In the genomic region with DNA sequence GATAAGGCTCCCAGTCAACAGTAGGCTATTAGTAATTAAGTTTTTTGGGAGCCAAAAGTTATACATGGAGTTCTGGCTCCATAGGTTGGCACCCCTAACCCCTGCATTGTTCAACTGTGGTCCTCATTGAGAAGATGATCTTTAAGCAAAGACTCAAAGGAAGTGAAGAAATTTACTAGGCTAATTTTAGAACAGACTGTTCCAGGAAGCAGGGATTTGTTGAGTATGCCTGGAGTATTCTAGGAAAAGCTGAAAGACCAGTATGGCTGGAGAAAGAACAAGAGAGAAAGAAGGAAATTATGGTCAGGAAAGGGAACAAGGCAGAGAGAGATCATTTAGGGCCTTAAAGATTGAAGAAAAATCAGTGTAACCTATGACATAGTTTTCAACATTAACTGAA, we compare ENCODE assay signal across 33 cellular contexts.
DNase-seq lines count a peak whose midpoint lies in the region; ATAC-seq, FAIRE-seq and TF ChIP-seq lines count a peak whose summit lies in the region.
"Had no signal": no experiment of that assay in that cellular context is flagged by ENCODE, and none has a peak within 500 bp of the region (broad histone marks: within the 10 kb centered on the region; RNA-seq: fewer than 3 reads in every experiment).

No MANE protein-coding gene starts in this region.

- no peaks in the 10 kb centered on the region for H3K9me3 Mint-ChIP-seq in endothelial cell (ENCODE audit: unreplicated experiment)
- H3K9me3 Mint-ChIP-seq: CD14-positive monocyte; stimulated activated naive B cell treated with anti-CD40 and anti-IgM and Interleukin-4, amounts not matched to agents 10 μg/mL and 1 μg/mL and 100 μg/mL, for 72 hours; T-helper 2 cell treated with Interferon-gamma antibody and Interleukin-4, amounts not matched to agents 5 μg/mL and 100 μg/mL, for 36 hours; type B pancreatic cell had no signal

- peak overlapping the region; percentile 80; the same call in 1 of the 2 replicates for H2BK120ac ChIP-seq in IMR-90 (ENCODE audit: low read depth, low read length)

- H3K36me3 ChIP-seq in ACC112 (ENCODE audit: insufficient read depth, low read length) (no peaks in the 10 kb centered on the region), IMR-90 (ENCODE audit: control insufficient read depth, insufficient read depth, low read length) (no peaks in the 10 kb centered on the region), keratinocyte (ENCODE audit: control insufficient read depth in 2 of 2, extremely low read depth in 1 of 2, insufficient read depth in 2 of 2, low read length in 2 of 2) (no peaks in the 10 kb centered on the region)
- H3K36me3 ChIP-seq: pancreas, WERI-Rb-1 had no signal

- no peak overlapping the region for H3K4me3 Mint-ChIP-seq in endothelial cell (ENCODE audit: unreplicated experiment)
- H3K4me3 Mint-ChIP-seq: activated naive CD8-positive, alpha-beta T cell; CD14-positive monocyte; stimulated activated naive B cell treated with anti-CD40 and anti-IgM and Interleukin-4, amounts not matched to agents 10 μg/mL and 1 μg/mL and 100 μg/mL, for 72 hours; T-helper 2 cell treated with Interferon-gamma antibody and Interleukin-4, amounts not matched to agents 5 μg/mL and 100 μg/mL, for 36 hours; type B pancreatic cell had no signal

- H3K9ac ChIP-seq in IMR-90 (ENCODE audit: low read depth, low read length) (no peak overlapping the region), keratinocyte (ENCODE audit: control insufficient read depth, extremely low read depth, insufficient read depth, low read length) (no peak overlapping the region)

- H3K14ac ChIP-seq in IMR-90 (replicated peaks; ENCODE audit: low read depth, low read length) = peak overlapping the region; percentile 76

- H3K4me3 ChIP-seq in ACC112 (ENCODE audit: low read depth, low read length) = no peak overlapping the region
- no peak overlapping the region for H3K4me3 ChIP-seq in IMR-90 (ENCODE audit: insufficient read depth, low read depth, low read length)
- H3K4me3 ChIP-seq in keratinocyte (ENCODE audit: control insufficient read depth in 2 of 3, extremely low read depth in 1 of 3, insufficient read depth in 2 of 3, low read depth in 1 of 3, low read length in 3 of 3) = no peak overlapping the region
- H3K4me3 ChIP-seq: coronary artery, pancreas, skin epidermis had no signal

- no peak overlapping the region for H3K27ac ChIP-seq in ACC112 (ENCODE audit: low read depth, low read length)
- no peak overlapping the region for H3K27ac ChIP-seq in IMR-90 (ENCODE audit: insufficient read depth, low read length)
- no peak overlapping the region for H3K27ac ChIP-seq in keratinocyte (ENCODE audit: control insufficient read depth, insufficient read depth, low read length)
- H3K27ac ChIP-seq: coronary artery, pancreas, skin epidermis, WERI-Rb-1 had no signal

- no peak for TF ChIP-seq RAD21 in IMR-90 (IDR thresholded peaks at IDR 0.05; ENCODE audit: low read length)

- no peak overlapping the region; the same call in 1 of the 3 replicates for H2BK15ac ChIP-seq in IMR-90 (ENCODE audit: low read depth, low read length)

- H3K9me1 ChIP-seq in IMR-90 (ENCODE audit: insufficient read depth, low read length) = peaks cover 2% of the 10 kb centered on the region
- H3K9me1 ChIP-seq in keratinocyte (ENCODE audit: control insufficient read depth, extremely low read depth, insufficient read depth, low read length) = no peaks in the 10 kb centered on the region

- no peaks in the 10 kb centered on the region for H3K27me3 ChIP-seq in ACC112 (ENCODE audit: insufficient read depth, low read length)
- H3K27me3 ChIP-seq in IMR-90 (ENCODE audit: control insufficient read depth, insufficient read depth, low read length) = no peaks in the 10 kb centered on the region
- H3K27me3 ChIP-seq in keratinocyte (ENCODE audit: control insufficient read depth, extremely low read depth, insufficient read depth, low read length) = no peaks in the 10 kb centered on the region

- peaks cover 8% of the 10 kb centered on the region for H3K4me1 ChIP-seq in ACC112 (ENCODE audit: control insufficient read depth, insufficient read depth, low read length, unreplicated experiment)
- H3K4me1 ChIP-seq in IMR-90 (ENCODE audit: control insufficient read depth, insufficient read depth, low read length) = peaks cover 8% of the 10 kb centered on the region
- peaks cover 3% of the 10 kb centered on the region for H3K4me1 ChIP-seq in keratinocyte (ENCODE audit: control insufficient read depth, extremely low read depth, insufficient read depth, low read length)
- H3K4me1 ChIP-seq: pancreas had no signal

- peaks cover 4% of the 10 kb centered on the region for H3K4me1 Mint-ChIP-seq in endothelial cell (ENCODE audit: unreplicated experiment)
- H3K4me1 Mint-ChIP-seq: CD14-positive monocyte; stimulated activated naive B cell treated with anti-CD40 and anti-IgM and Interleukin-4, amounts not matched to agents 10 μg/mL and 1 μg/mL and 100 μg/mL, for 72 hours had no signal

- no peak overlapping the region for H2BK5ac ChIP-seq in IMR-90 (ENCODE audit: low read depth, low read length, poor library complexity, severe bottlenecking)

- TF ChIP-seq CTCF in IMR-90 (conservative IDR thresholded peaks at IDR 0.05; ENCODE audit: low read depth, low read length) (no peak), endothelial cell (IDR thresholded peaks at IDR 0.05; ENCODE audit: unreplicated experiment) (no peak), keratinocyte (optimal IDR thresholded peaks at IDR 0.05 in 1 of 3, IDR thresholded peaks at IDR 0.05 in 1 of 3, conservative IDR thresholded peaks at IDR 0.05 in 1 of 3; ENCODE audit: extremely low read depth in 1 of 3, insufficient read depth in 2 of 3, low read length in 3 of 3) (no peak)

- CTCF ChIA-PET in IMR-90 (lab: Yijun Ruan, JAX) = interaction anchor here (0.7 kb wide), 1 partner anchor 84 kb away, joined by 3 read pairs; no protein-coding TSS in a partner anchor

- no peak overlapping the region for H4K91ac ChIP-seq in IMR-90 (ENCODE audit: insufficient read depth, low read depth, low read length)

- H2AFZ ChIP-seq in ACC112 (ENCODE audit: low read length, unreplicated experiment) (peak overlapping the region; percentile 70), IMR-90 (replicated peaks; ENCODE audit: low read length, poor library complexity) (no peak overlapping the region), keratinocyte (ENCODE audit: control insufficient read depth, low read length) (peak overlapping the region; percentile 51)

- TF ChIP-seq POLR2A in IMR-90 (IDR thresholded peaks at IDR 0.05; ENCODE audit: low read depth, low read length) = no peak

- intact Hi-C loops in IMR-90 (cut with micrococcal nuclease) = loop anchor here (5.0 kb wide), 1 partner anchor 48 kb away; no protein-coding TSS in a partner anchor

- in situ Hi-C loops in IMR-90 (cut with MboI; ENCODE audit: low sequenced_read_pairs) = no loop called here

- no peak overlapping the region for H4K5ac ChIP-seq in IMR-90 (ENCODE audit: low read depth, low read length)

- dilution Hi-C loops in IMR-90 (cut with HindIII; ENCODE audit: low sequenced_read_pairs, unreplicated experiment) (no loop called here), keratinocyte (cut with MboI; ENCODE audit: extremely low pct_ligation_motif_present, low sequenced_read_pairs) (no loop called here)

- H3K4me2 ChIP-seq in IMR-90 (ENCODE audit: low read depth, low read length) (no peak overlapping the region), keratinocyte (ENCODE audit: control insufficient read depth, extremely low read depth, insufficient read depth, low read depth, low read length) (no peak overlapping the region)

- no peaks in the 10 kb centered on the region for H3K27me3 Mint-ChIP-seq in endothelial cell (ENCODE audit: unreplicated experiment)
- H3K27me3 Mint-ChIP-seq: type B pancreatic cell had no signal

- H2AK5ac ChIP-seq in IMR-90 (ENCODE audit: low read depth, low read length) = no peak overlapping the region

- no peak overlapping the region for H3K18ac ChIP-seq in IMR-90 (ENCODE audit: low read depth, low read length)

- no peak for DNase-seq in IMR-90
- DNase-seq in endothelial cell (ENCODE audit: low spot score) = no peak
- no peak for DNase-seq in keratinocyte (ENCODE audit: low read depth, low spot score)
- DNase-seq in KG1 (lab: John Stamatoyannopoulos, UW) = no peak
- DNase-seq in activated CD4-positive, alpha-beta T cell treated with anti-CD3 and anti-CD28 coated beads, Interleukin-2, amount 50 U/mL, for 1 hour = no peak
- no peak for DNase-seq in T-helper 9 cell
- DNase-seq: 8988T; activated CD4-positive, alpha-beta T cell treated with anti-CD3 and anti-CD28 coated beads for 48 hours; activated CD8-positive, alpha-beta memory T cell treated with anti-CD3 and anti-CD28 coated beads for 24 hours; activated effector memory CD4-positive, alpha-beta T cell treated with anti-CD3 and anti-CD28 coated beads, Interleukin-2, amount 50 U/mL, for 16 hours; activated T-cell treated with anti-CD3 and anti-CD28 coated beads, Interleukin-2, amount 50 U/mL, for 1 hour; aorta; effector memory CD4-positive, alpha-beta T cell; Karpas-422; MV-4-11; NCI-H146; NCI-H345; NCI-H748 treated with DMSO at 0.1 percent for 48 hours; pancreas; Right ventricle myocardium superior; stimulated activated naive B cell treated with anti-CD40 and anti-IgM and Interleukin-4, amounts not matched to agents 10 μg/mL and 1 μg/mL and 100 μg/mL, for 72 hours; substantia nigra; WERI-Rb-1 had no signal

- H3K79me1 ChIP-seq in IMR-90 (ENCODE audit: low read depth in 1 of 2, low read length in 2 of 2) = no peaks in the 10 kb centered on the region

- H3K27ac Mint-ChIP-seq in endothelial cell (ENCODE audit: unreplicated experiment) = peak overlapping the region; percentile 21
- H3K27ac Mint-ChIP-seq: activated naive CD8-positive, alpha-beta T cell; CD14-positive monocyte; stimulated activated naive B cell treated with anti-CD40 and anti-IgM and Interleukin-4, amounts not matched to agents 10 μg/mL and 1 μg/mL and 100 μg/mL, for 72 hours; T-helper 2 cell treated with Interferon-gamma antibody and Interleukin-4, amounts not matched to agents 5 μg/mL and 100 μg/mL, for 36 hours; type B pancreatic cell had no signal

- H2AK9ac ChIP-seq in IMR-90 (replicated peaks; ENCODE audit: low read depth, low read length, poor library complexity) = no peak overlapping the region

- ATAC-seq in IMR-90 (ENCODE audit: low read depth) (no peak), GM21529 (IDR thresholded peaks at IDR 0.05; ENCODE audit: unreplicated experiment) (no peak)
- ATAC-seq: Panc1; pancreas; stimulated activated naive B cell treated with anti-CD40 and anti-IgM and Interleukin-4, amounts not matched to agents 10 μg/mL and 1 μg/mL and 100 μg/mL, for 72 hours had no signal

- peak overlapping the region; percentile 72 for H2BK20ac ChIP-seq in IMR-90 (ENCODE audit: low read depth, low read length)

- BruUV-seq in IMR-90 (replicated peaks; lab: Mats Ljungman, UMichigan) = no TSS peak

- H3K56ac ChIP-seq in IMR-90 (ENCODE audit: extremely low read depth, insufficient read depth, low read length) = no peak overlapping the region

- peak overlapping the region in 1 of 2 experiments; percentile 67; a peak in 1 of 4 replicates for H4K8ac ChIP-seq in IMR-90 (ENCODE audit: low read depth in 2 of 2, low read length in 2 of 2)

- peak overlapping the region; percentile 13; the same call in 1 of the 2 replicates for H3K4ac ChIP-seq in IMR-90 (ENCODE audit: low read depth, low read length)

- no peaks in the 10 kb centered on the region for H3K9me3 ChIP-seq in IMR-90 (ENCODE audit: control insufficient read depth, insufficient read depth, low read length)
- H3K9me3 ChIP-seq in keratinocyte (ENCODE audit: control insufficient read depth, low read depth, low read length) = no peaks in the 10 kb centered on the region
- H3K9me3 ChIP-seq: pancreas had no signal

- no peak for FAIRE-seq in keratinocyte (lab: Jason Lieb, UNC)
- FAIRE-seq: frontal cortex, pancreas had no signal

- H3K23ac ChIP-seq in IMR-90 (ENCODE audit: low read depth, low read length) = no peak overlapping the region; the same call in 1 of the 2 replicates

- no peaks in the 10 kb centered on the region for H3K36me3 Mint-ChIP-seq in endothelial cell (ENCODE audit: low read depth, unreplicated experiment)
- H3K36me3 Mint-ChIP-seq: activated naive CD8-positive, alpha-beta T cell; CD14-positive monocyte; stimulated activated naive B cell treated with anti-CD40 and anti-IgM and Interleukin-4, amounts not matched to agents 10 μg/mL and 1 μg/mL and 100 μg/mL, for 72 hours; type B pancreatic cell had no signal

- no peaks in the 10 kb centered on the region for H3K79me2 ChIP-seq in ACC112 (ENCODE audit: control insufficient read depth, insufficient read depth, low read length, unreplicated experiment)
- no peaks in the 10 kb centered on the region for H3K79me2 ChIP-seq in keratinocyte (ENCODE audit: control insufficient read depth, insufficient read depth, low read length)

- POLR2A ChIA-PET in IMR-90 (lab: Charles Lee; ENCODE audit: unreplicated experiment) = no interaction called here

- no peaks in the 10 kb centered on the region for H4K20me1 ChIP-seq in IMR-90 (ENCODE audit: insufficient read depth, low read length)
- no peaks in the 10 kb centered on the region for H4K20me1 ChIP-seq in keratinocyte (ENCODE audit: control insufficient read depth, extremely low read depth, insufficient read depth, low read length)
